9 cellular contexts compared by ENCODE assay signal in the genomic region with DNA sequence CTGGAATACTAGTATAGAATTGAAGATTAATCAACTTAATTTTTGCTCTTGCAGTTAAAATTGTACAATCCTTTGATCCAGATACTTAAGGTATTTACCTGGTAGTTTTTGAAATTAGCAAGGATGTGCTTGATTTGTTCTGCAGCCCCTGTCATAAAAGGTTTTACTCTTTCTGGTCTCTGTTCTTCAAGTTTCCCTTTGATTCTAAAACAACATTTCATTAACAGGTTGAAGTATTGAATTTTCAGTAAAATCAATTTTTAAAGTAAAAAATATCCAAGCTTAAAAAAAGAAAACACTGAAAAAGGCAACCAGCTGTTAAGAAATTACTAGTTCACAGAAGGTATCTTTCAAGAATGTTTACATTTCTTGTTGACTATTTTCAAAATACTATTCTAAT. TPM values are rescaled to one million over a fixed set of nuclear protein-coding genes. Genes with fewer than 3 reads are reported as not detected.
A peak's percentile ranks its signal among the peaks of the same experiment; 100 is the strongest.
DNase-seq lines count a peak whose midpoint lies in the region; ATAC-seq and TF ChIP-seq lines count a peak whose summit lies in the region.
"Had no signal": no experiment of that assay in that cellular context is flagged by ENCODE, and none has a peak within 500 bp of the region (broad histone marks: within the 10 kb centered on the region; RNA-seq: fewer than 3 reads in every experiment).

No MANE protein-coding gene starts in this region.

- H3K36me3 Mint-ChIP-seq in GM23338 (ENCODE audit: low read depth) = peaks cover 70% of the 10 kb centered on the region

- ATAC-seq in GM23338 (no peak), gastrocnemius medialis (no peak)

- H3K9me3 ChIP-seq in gastrocnemius medialis = no peaks in the 10 kb centered on the region

- H3K27ac Mint-ChIP-seq in GM23338 = no peak overlapping the region

- peaks cover 41% of the 10 kb centered on the region for H3K4me1 Mint-ChIP-seq in GM23338

- no peak overlapping the region for H2AFZ ChIP-seq in GM23338

- H3K4me1 ChIP-seq in GM23338 (ENCODE audit: insufficient read depth) = peaks cover 29% of the 10 kb centered on the region
- H3K4me1 ChIP-seq in gastrocnemius medialis = peaks cover 54 to 68% of the 10 kb centered on the region in 2 donors

- H3F3A ChIP-seq in GM23338 (replicated peaks; ENCODE audit: low read depth) = peaks cover 50% of the 10 kb centered on the region

- H3K4me3 ChIP-seq in GM23338 (peak overlapping the region; percentile 78), fibroblast of villous mesenchyme (ENCODE audit: low read depth, low read length) (peak overlapping the region; percentile 74), gastrocnemius medialis (peak overlapping the region; percentile 66 to 100 (median 90))

- H3K36me3 ChIP-seq in GM23338 (ENCODE audit: insufficient read depth) = peaks cover 45% of the 10 kb centered on the region
- peaks cover 8 to 56% of the 10 kb centered on the region in 2 donors for H3K36me3 ChIP-seq in gastrocnemius medialis

- no peaks in the 10 kb centered on the region for H3K27me3 ChIP-seq in GM23338 (ENCODE audit: insufficient read depth)
- no peaks in the 10 kb centered on the region for H3K27me3 ChIP-seq in gastrocnemius medialis

- intact Hi-C loops in gastrocnemius medialis (cut with DNase I; ENCODE audit: low total_unique reads) = loop anchor here (10.0 kb wide), 1 partner anchor 1195 kb away; no protein-coding TSS in a partner anchor

- H3K4me2 ChIP-seq in GM23338 = peak overlapping the region; percentile 86

- peaks cover 45% of the 10 kb centered on the region for H4K20me1 ChIP-seq in GM23338 (replicated peaks; ENCODE audit: insufficient read depth)

- H3K27ac ChIP-seq in GM23338 (ENCODE audit: low read depth) = peak overlapping the region; percentile 98; the same call in 1 of the 2 replicates
- H3K27ac ChIP-seq in VCaP = peak overlapping the region; percentile 99
- H3K27ac ChIP-seq in gastrocnemius medialis = peak overlapping the region; percentile 97 to 100 (median 99)

- peak overlapping the region; percentile 98 for H3K4me3 Mint-ChIP-seq in GM23338

- H3K9me2 ChIP-seq in GM23338 (ENCODE audit: insufficient read depth) = no peaks in the 10 kb centered on the region

- TF ChIP-seq POLR2A in gastrocnemius medialis (IDR thresholded peaks at IDR 0.05) = no peak

- H3K9me3 Mint-ChIP-seq in GM23338 = peaks cover 6% of the 10 kb centered on the region; the same call in 1 of the 3 replicates

- no peak for DNase-seq in GM23338 (ENCODE audit: low spot score)
- no peak for DNase-seq in fibroblast of villous mesenchyme (ENCODE audit: low read depth)
- no peak for DNase-seq in gastrocnemius medialis
- DNase-seq in SW480 (ENCODE audit: low spot score) = no peak
- DNase-seq in NCI-H1048 (lab: John Stamatoyannopoulos, UW) = no peak
- no peak for DNase-seq in NCI-H187 treated with DMSO at 0.1 percent for 48 hours (lab: John Stamatoyannopoulos, UW)
- no peak for DNase-seq in SKM-1 treated with dmso at 0.1 percent for 144 hours (lab: John Stamatoyannopoulos, UW; ENCODE audit: unreplicated experiment)
- DNase-seq: NCI-H2029 treated with DMSO at 0.1 percent for 48 hours had no signal

- peaks cover 17% of the 10 kb centered on the region for H3K27me3 Mint-ChIP-seq in GM23338 (ENCODE audit: insufficient read depth, low read depth, poor library complexity)

- TF ChIP-seq CTCF in GM23338 (conservative IDR thresholded peaks at IDR 0.05; ENCODE audit: low read depth in 2 of 2) = no peak
- TF ChIP-seq CTCF in VCaP (conservative IDR thresholded peaks at IDR 0.05) = no peak
- TF ChIP-seq CTCF in fibroblast of villous mesenchyme (IDR thresholded peaks at IDR 0.05; ENCODE audit: insufficient read depth, low read depth, low read length) = no peak
- no peak for TF ChIP-seq CTCF in gastrocnemius medialis (IDR thresholded peaks at IDR 0.05 in 4 of 5, conservative IDR thresholded peaks at IDR 0.05 in 1 of 5)

- peaks cover 66% of the 10 kb centered on the region for H3K79me2 ChIP-seq in GM23338 (replicated peaks; ENCODE audit: insufficient read depth)

- in situ Hi-C loops in gastrocnemius medialis (cut with MboI; ENCODE audit: low sequenced_read_pairs in 4 of 4) = no loop called here

TF ChIP-seq in GM23338, 12 proteins besides CTCF, POLR2A, EP300 and RAD21:
- no peak for TF ChIP-seq NANOG (IDR thresholded peaks at IDR 0.05; ENCODE audit: borderline replicate concordance)
- TF ChIP-seq EZH2 (IDR thresholded peaks at IDR 0.05; ENCODE audit: low read depth, unreplicated experiment) = no peak
- TF ChIP-seq, protein P1, sequence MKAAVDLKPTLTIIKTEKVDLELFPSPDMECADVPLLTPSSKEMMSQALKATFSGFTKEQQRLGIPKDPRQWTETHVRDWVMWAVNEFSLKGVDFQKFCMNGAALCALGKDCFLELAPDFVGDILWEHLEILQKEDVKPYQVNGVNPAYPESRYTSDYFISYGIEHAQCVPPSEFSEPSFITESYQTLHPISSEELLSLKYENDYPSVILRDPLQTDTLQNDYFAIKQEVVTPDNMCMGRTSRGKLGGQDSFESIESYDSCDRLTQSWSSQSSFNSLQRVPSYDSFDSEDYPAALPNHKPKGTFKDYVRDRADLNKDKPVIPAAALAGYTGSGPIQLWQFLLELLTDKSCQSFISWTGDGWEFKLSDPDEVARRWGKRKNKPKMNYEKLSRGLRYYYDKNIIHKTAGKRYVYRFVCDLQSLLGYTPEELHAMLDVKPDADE (IDR thresholded peaks at IDR 0.05) = no peak
- TF ChIP-seq EZH2phosphoT487 (IDR thresholded peaks at IDR 0.05; ENCODE audit: unreplicated experiment) = no peak
- TF ChIP-seq ZNF331 (CRISPR knock-in tag; IDR thresholded peaks at IDR 0.05; ENCODE audit: low read depth) = no peak
- TF ChIP-seq, protein P2, sequence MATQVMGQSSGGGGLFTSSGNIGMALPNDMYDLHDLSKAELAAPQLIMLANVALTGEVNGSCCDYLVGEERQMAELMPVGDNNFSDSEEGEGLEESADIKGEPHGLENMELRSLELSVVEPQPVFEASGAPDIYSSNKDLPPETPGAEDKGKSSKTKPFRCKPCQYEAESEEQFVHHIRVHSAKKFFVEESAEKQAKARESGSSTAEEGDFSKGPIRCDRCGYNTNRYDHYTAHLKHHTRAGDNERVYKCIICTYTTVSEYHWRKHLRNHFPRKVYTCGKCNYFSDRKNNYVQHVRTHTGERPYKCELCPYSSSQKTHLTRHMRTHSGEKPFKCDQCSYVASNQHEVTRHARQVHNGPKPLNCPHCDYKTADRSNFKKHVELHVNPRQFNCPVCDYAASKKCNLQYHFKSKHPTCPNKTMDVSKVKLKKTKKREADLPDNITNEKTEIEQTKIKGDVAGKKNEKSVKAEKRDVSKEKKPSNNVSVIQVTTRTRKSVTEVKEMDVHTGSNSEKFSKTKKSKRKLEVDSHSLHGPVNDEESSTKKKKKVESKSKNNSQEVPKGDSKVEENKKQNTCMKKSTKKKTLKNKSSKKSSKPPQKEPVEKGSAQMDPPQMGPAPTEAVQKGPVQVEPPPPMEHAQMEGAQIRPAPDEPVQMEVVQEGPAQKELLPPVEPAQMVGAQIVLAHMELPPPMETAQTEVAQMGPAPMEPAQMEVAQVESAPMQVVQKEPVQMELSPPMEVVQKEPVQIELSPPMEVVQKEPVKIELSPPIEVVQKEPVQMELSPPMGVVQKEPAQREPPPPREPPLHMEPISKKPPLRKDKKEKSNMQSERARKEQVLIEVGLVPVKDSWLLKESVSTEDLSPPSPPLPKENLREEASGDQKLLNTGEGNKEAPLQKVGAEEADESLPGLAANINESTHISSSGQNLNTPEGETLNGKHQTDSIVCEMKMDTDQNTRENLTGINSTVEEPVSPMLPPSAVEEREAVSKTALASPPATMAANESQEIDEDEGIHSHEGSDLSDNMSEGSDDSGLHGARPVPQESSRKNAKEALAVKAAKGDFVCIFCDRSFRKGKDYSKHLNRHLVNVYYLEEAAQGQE (IDR thresholded peaks at IDR 0.05; ENCODE audit: unreplicated experiment) = no peak

RNA-seq across cellular contexts. Expression of a gene that starts 1.6 kb away (rescaled TPM):
- 1,385 and 1,395 TPM in 2 replicates for total RNA-seq in GM23338 (2014; rRNA removed; shearing (Covaris generic))
- polyA plus RNA-seq in GM23338 (2016; fragmentation: Nextera tagmentation; extraction: Ambion mirVana) = 2,519 and 3,116 TPM in 2 replicates
- 1,653 and 2,345 TPM in 2 replicates for total RNA-seq in fibroblast of villous mesenchyme
- 1,000 to 10,000 TPM; 4,595 to 7,577 (median 5,951) TPM for total RNA-seq in gastrocnemius medialis
